ENCODE assay signal across 1 cellular context in the genomic region with DNA sequence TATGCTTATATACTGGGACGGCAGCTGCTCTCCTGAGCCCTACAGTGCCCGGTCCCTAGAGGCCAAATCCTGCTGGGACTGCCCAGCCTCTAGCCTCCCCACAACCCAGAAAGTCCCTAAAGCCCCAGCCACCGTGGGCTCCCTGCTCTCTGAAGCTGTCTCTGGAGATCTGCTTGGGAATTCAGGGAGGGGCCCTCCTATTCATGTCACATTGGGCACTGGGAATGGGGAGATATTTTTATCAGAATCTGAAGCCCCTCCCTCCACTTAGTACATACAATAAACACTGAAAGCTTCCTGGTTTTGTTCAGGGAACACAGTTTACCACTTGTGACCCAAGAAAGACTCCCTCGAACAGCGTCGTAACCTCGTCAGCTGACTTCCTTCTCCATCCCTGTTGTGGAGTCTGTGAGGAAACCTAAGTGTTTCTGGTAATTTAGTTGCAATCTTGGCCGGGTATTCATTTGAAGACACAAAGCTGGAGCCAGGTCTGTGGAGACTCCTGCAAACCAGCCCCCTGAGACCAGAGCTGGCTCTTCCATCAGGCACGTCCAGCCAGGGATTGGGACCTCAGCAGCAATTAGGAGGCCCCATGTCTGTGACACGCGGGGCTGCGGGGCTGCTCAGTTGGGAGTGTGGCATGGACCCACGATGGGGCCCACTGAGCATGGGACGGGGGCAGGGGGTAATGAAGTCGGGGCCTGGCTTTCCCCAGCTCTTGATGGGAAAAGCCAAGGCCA.
TF ChIP-seq lines count a peak whose summit lies in the region.

No MANE protein-coding gene starts in this region.

TF ChIP-seq in HEK293T, 16 proteins besides CTCF, POLR2A, EP300 and RAD21 (continued from another document):
- no peak for TF ChIP-seq CTBP1 (IDR thresholded peaks at IDR 0.05; ENCODE audit: borderline replicate concordance)
- TF ChIP-seq ELF4 (IDR thresholded peaks at IDR 0.05), result no peak
- no peak for TF ChIP-seq LEF1 (IDR thresholded peaks at IDR 0.05; ENCODE audit: borderline replicate concordance)
- no peak for TF ChIP-seq FOXM1 (IDR thresholded peaks at IDR 0.05; ENCODE audit: borderline replicate concordance)
- no peak for TF ChIP-seq TARDBP (IDR thresholded peaks at IDR 0.05)
- no peak for TF ChIP-seq NFRKB (IDR thresholded peaks at IDR 0.05)
- no peak for TF ChIP-seq FOXK2 (IDR thresholded peaks at IDR 0.05)
- no peak for TF ChIP-seq ZNF384 (IDR thresholded peaks at IDR 0.05)
- TF ChIP-seq BHLHE40 (IDR thresholded peaks at IDR 0.05; ENCODE audit: borderline replicate concordance), result no peak
- TF ChIP-seq SUZ12 (IDR thresholded peaks at IDR 0.05), result no peak
- TF ChIP-seq L3MBTL2 (conservative IDR thresholded peaks at IDR 0.05), result no peak
- TF ChIP-seq, protein P1, sequence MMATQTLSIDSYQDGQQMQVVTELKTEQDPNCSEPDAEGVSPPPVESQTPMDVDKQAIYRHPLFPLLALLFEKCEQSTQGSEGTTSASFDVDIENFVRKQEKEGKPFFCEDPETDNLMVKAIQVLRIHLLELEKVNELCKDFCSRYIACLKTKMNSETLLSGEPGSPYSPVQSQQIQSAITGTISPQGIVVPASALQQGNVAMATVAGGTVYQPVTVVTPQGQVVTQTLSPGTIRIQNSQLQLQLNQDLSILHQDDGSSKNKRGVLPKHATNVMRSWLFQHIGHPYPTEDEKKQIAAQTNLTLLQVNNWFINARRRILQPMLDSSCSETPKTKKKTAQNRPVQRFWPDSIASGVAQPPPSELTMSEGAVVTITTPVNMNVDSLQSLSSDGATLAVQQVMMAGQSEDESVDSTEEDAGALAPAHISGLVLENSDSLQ (IDR thresholded peaks at IDR 0.05), result no peak
- TF ChIP-seq ARNT (IDR thresholded peaks at IDR 0.05), result no peak
- TF ChIP-seq SP1 (IDR thresholded peaks at IDR 0.05), result no peak
- TF ChIP-seq FOXA1 (IDR thresholded peaks at IDR 0.05), result no peak
